8 cellular contexts compared by ENCODE assay signal in genomic region chr1:210407207-210407886, GRCh38.
A peak's percentile ranks its signal among the peaks of the same experiment; 100 is the strongest.
DNase-seq lines count a peak whose midpoint lies in the region; ATAC-seq and TF ChIP-seq lines count a peak whose summit lies in the region.

No MANE protein-coding gene starts in this region.

- DNase-seq in Caco-2 (peak; percentile 50 to 82), GM20000 (ENCODE audit: low spot score) (peak; percentile 67), HuH-7.5 (ENCODE audit: low spot score) (peak; percentile 50), PC-3 (peak; percentile 90), fibroblast of mammary gland (ENCODE audit: low read depth) (peak; percentile 49), osteoblast (ENCODE audit: insufficient read length, low spot score, missing footprints) (peak; percentile 80), transverse colon (peak; percentile 76)
- peak; percentile 79 for DNase-seq in activated T-cell treated with anti-CD3 and anti-CD28 coated beads, Interleukin-2, amount 50 U/mL, for 1 hour

- H3K9ac ChIP-seq in PC-3 (ENCODE audit: low read length): no peak overlapping the region

- POLR2A ChIA-PET in Caco-2 (lab: Charles Lee) (no interaction called here), PC-3 (lab: Charles Lee; ENCODE audit: unreplicated experiment) (no interaction called here)

- ATAC-seq in PC-3: peak; percentile 95

- no peak for TF ChIP-seq POLR2A in transverse colon (IDR thresholded peaks at IDR 0.05)

- H3K4me3 ChIP-seq in Caco-2 (ENCODE audit: low read depth, low read length) (no peak overlapping the region), PC-3 (ENCODE audit: low read length) (no peak overlapping the region), fibroblast of mammary gland (ENCODE audit: control insufficient read depth, low read depth, low read length) (no peak overlapping the region), osteoblast (ENCODE audit: insufficient read depth, low read length) (no peak overlapping the region), transverse colon (no peak overlapping the region)

- H3K36me3 ChIP-seq in Caco-2 (ENCODE audit: control insufficient read depth, insufficient read depth, low read length): no peaks in the 10 kb centered on the region
- no peaks in the 10 kb centered on the region for H3K36me3 ChIP-seq in PC-3 (ENCODE audit: low read depth, low read length)
- no peaks in the 10 kb centered on the region for H3K36me3 ChIP-seq in osteoblast (ENCODE audit: insufficient read depth, low read length)
- no peaks in the 10 kb centered on the region for H3K36me3 ChIP-seq in transverse colon

- no peaks in the 10 kb centered on the region for H3K36me3 Mint-ChIP-seq in Caco-2 (ENCODE audit: insufficient read depth, unreplicated experiment)

- H3K79me2 ChIP-seq in PC-3 (ENCODE audit: low read length) (no peaks in the 10 kb centered on the region), osteoblast (ENCODE audit: insufficient read depth, low read length) (no peaks in the 10 kb centered on the region)

- no peak overlapping the region for H3K4me3 Mint-ChIP-seq in Caco-2 (ENCODE audit: unreplicated experiment)

- no peaks in the 10 kb centered on the region for H3K9me2 ChIP-seq in PC-3 (replicated peaks; ENCODE audit: low read length)

- no peaks in the 10 kb centered on the region for H3K4me1 ChIP-seq in Caco-2
- H3K4me1 ChIP-seq in PC-3 (ENCODE audit: insufficient read depth, low read length): no peaks in the 10 kb centered on the region
- H3K4me1 ChIP-seq in osteoblast (ENCODE audit: insufficient read depth, low read length): no peaks in the 10 kb centered on the region
- H3K4me1 ChIP-seq in transverse colon: no peaks in the 10 kb centered on the region

- peak; percentile 92 to 96 for TF ChIP-seq CTCF in Caco-2 (IDR thresholded peaks at IDR 0.05; ENCODE audit: insufficient read depth in 1 of 2, low read depth in 1 of 2, low read length in 1 of 2, severe bottlenecking in 1 of 2, unreplicated experiment in 1 of 2)
- TF ChIP-seq CTCF in GM20000 (IDR thresholded peaks at IDR 0.05; ENCODE audit: extremely low read depth, missing control alignments): peak; percentile 97
- TF ChIP-seq CTCF in PC-3 (conservative IDR thresholded peaks at IDR 0.05; ENCODE audit: low read depth, low read length): peak; percentile 99
- TF ChIP-seq CTCF in fibroblast of mammary gland (conservative IDR thresholded peaks at IDR 0.05; ENCODE audit: control insufficient read depth, insufficient read depth, low read depth, low read length): peak; percentile 95
- peak; percentile 99 for TF ChIP-seq CTCF in osteoblast (IDR thresholded peaks at IDR 0.05; ENCODE audit: extremely low read depth, low read depth, low read length)
- TF ChIP-seq CTCF in transverse colon (IDR thresholded peaks at IDR 0.05): peak; percentile 88 to 97 (median 95)

- H3K9me3 ChIP-seq in Caco-2 (no peaks in the 10 kb centered on the region), PC-3 (ENCODE audit: low read length) (no peaks in the 10 kb centered on the region), osteoblast (ENCODE audit: low read depth, low read length) (no peaks in the 10 kb centered on the region), transverse colon (no peaks in the 10 kb centered on the region)

- intact Hi-C loops in Caco-2 (cut with micrococcal nuclease; ENCODE audit: unreplicated experiment): loop anchor here (1.0 to 5.0 kb wide), 3 partner anchors 40 to 305 kb away; no protein-coding TSS in a partner anchor
- intact Hi-C loops in PC-3 (cut with micrococcal nuclease): loop anchor here (1.0 to 5.0 kb wide), 2 partner anchors 40 to 728 kb away; no protein-coding TSS in a partner anchor
- intact Hi-C loops in transverse colon (cut with DNase I; ENCODE audit: low total_unique reads): loop anchor here (5.0 kb wide), 1 partner anchor 725 kb away; the partner anchor contains the start of gene KCNH1

- no peaks in the 10 kb centered on the region for H3K27me3 Mint-ChIP-seq in Caco-2 (ENCODE audit: insufficient read depth, unreplicated experiment)

- H2AFZ ChIP-seq in PC-3 (ENCODE audit: low read length) (no peak overlapping the region), osteoblast (ENCODE audit: low read length) (no peak overlapping the region)

- H3F3A ChIP-seq in PC-3 (ENCODE audit: low read length, unreplicated experiment): no peaks in the 10 kb centered on the region

- BruUV-seq in Caco-2 (replicated peaks; lab: Mats Ljungman, UMichigan) (no TSS peak), PC-3 (replicated peaks; lab: Mats Ljungman, UMichigan) (no TSS peak)

- no peak overlapping the region for H3K27ac Mint-ChIP-seq in Caco-2 (ENCODE audit: unreplicated experiment)

- CTCF ChIA-PET in Caco-2 (lab: Charles Lee) (interaction anchor here (0.6 kb wide), 1 partner anchor 40 kb away, joined by 9 read pairs; no protein-coding TSS in a partner anchor), PC-3 (lab: Charles Lee) (interaction anchor here (0.7 kb wide), 2 partner anchors 32 to 46 kb away, joined by 3 read pairs; no protein-coding TSS in a partner anchor)

- H4K20me1 ChIP-seq in PC-3 (ENCODE audit: low read length): no peaks in the 10 kb centered on the region
- no peaks in the 10 kb centered on the region for H4K20me1 ChIP-seq in osteoblast (ENCODE audit: insufficient read depth, low read length)

- in situ Hi-C loops in transverse colon (cut with MboI; ENCODE audit: low pct_ligation_motif_present in 1 of 4, low pct_unique_long_range_greater_than_20kb in 1 of 4, low sequenced_read_pairs in 3 of 4): loop anchor here (10.0 to 25.0 kb wide), 3 partner anchors 727 to 1255 kb away; partner anchors contain the start of gene KCNH1 (in 4 of the 4)

- WGBS in transverse colon (ENCODE audit: low coverage in 1 of 2), 2 donors: 24 to 50% methylated on average over 2 to 9 of the region's 9 CpGs

- no peak overlapping the region for H3K27ac ChIP-seq in PC-3 (ENCODE audit: low read length)
- no peak overlapping the region for H3K27ac ChIP-seq in osteoblast (ENCODE audit: low read depth, low read length)
- no peak overlapping the region for H3K27ac ChIP-seq in transverse colon

- no peak for TF ChIP-seq EP300 in transverse colon (IDR thresholded peaks at IDR 0.05; ENCODE audit: low read depth)

- no peaks in the 10 kb centered on the region for H3K27me3 ChIP-seq in Caco-2 (replicated peaks; ENCODE audit: control insufficient read depth, insufficient read depth, low read length)
- H3K27me3 ChIP-seq in PC-3 (ENCODE audit: low read length): no peaks in the 10 kb centered on the region
- H3K27me3 ChIP-seq in osteoblast (ENCODE audit: insufficient read depth, low read length): no peaks in the 10 kb centered on the region
- no peaks in the 10 kb centered on the region for H3K27me3 ChIP-seq in transverse colon

- H3K4me1 Mint-ChIP-seq in Caco-2 (ENCODE audit: low read depth, unreplicated experiment): no peaks in the 10 kb centered on the region

- H3K4me2 ChIP-seq in PC-3 (ENCODE audit: low read length): no peak overlapping the region
- no peak overlapping the region for H3K4me2 ChIP-seq in osteoblast (ENCODE audit: insufficient read depth, low read length)

- H3K9me3 Mint-ChIP-seq in Caco-2 (ENCODE audit: unreplicated experiment): no peaks in the 10 kb centered on the region
